10 cellular contexts compared by ENCODE assay signal in genomic region chr1:31396633-31397351, GRCh38. TPM values are rescaled to one million over a fixed set of nuclear protein-coding genes. Genes with fewer than 3 reads are reported as not detected.
A peak's percentile ranks its signal among the peaks of the same experiment; 100 is the strongest.
DNase-seq lines count a peak whose midpoint lies in the region; ATAC-seq, FAIRE-seq and TF ChIP-seq lines count a peak whose summit lies in the region.
"Had no signal": no experiment of that assay in that cellular context is flagged by ENCODE, and none has a peak within 500 bp of the region (broad histone marks: within the 10 kb centered on the region; RNA-seq: fewer than 3 reads in every experiment).

No MANE protein-coding gene starts in this region.

- no peaks in the 10 kb centered on the region for H3K36me3 ChIP-seq in left ventricle myocardium inferior
- no peaks in the 10 kb centered on the region for H3K36me3 ChIP-seq in right atrium auricular region
- no peaks in the 10 kb centered on the region for H3K36me3 ChIP-seq in PC-3 (ENCODE audit: low read depth, low read length)
- H3K36me3 ChIP-seq in esophagus squamous epithelium, result no peaks in the 10 kb centered on the region

- H3K4me2 ChIP-seq in PC-3 (ENCODE audit: low read length), result no peak overlapping the region

- POLR2A ChIA-PET in PC-3 (lab: Charles Lee; ENCODE audit: unreplicated experiment), result no interaction called here

- intact Hi-C loops in left ventricle myocardium inferior (cut with micrococcal nuclease), result no loop called here
- intact Hi-C loops in PC-3 (cut with micrococcal nuclease), result no loop called here
- intact Hi-C loops in esophagus squamous epithelium (cut with DNase I), result no loop called here

- no peaks in the 10 kb centered on the region for H3K9me3 ChIP-seq in left ventricle myocardium inferior (replicated peaks)
- H3K9me3 ChIP-seq in right atrium auricular region, result no peaks in the 10 kb centered on the region
- no peaks in the 10 kb centered on the region for H3K9me3 ChIP-seq in PC-3 (ENCODE audit: low read length)
- no peaks in the 10 kb centered on the region for H3K9me3 ChIP-seq in esophagus squamous epithelium

- H4K20me1 ChIP-seq in PC-3 (ENCODE audit: low read length), result no peaks in the 10 kb centered on the region

- TF ChIP-seq CTCF in left ventricle myocardium inferior (IDR thresholded peaks at IDR 0.05; ENCODE audit: borderline replicate concordance) (peak; percentile 17), right atrium auricular region (IDR thresholded peaks at IDR 0.05) (no peak), PC-3 (conservative IDR thresholded peaks at IDR 0.05; ENCODE audit: low read depth, low read length) (peak; percentile 65), esophagus squamous epithelium (IDR thresholded peaks at IDR 0.05) (peak in 4 of 6 experiments; percentile 11 to 42 (median 14))

- TF ChIP-seq POLR2A in esophagus squamous epithelium (IDR thresholded peaks at IDR 0.05), result no peak

- H3K4me1 ChIP-seq in left ventricle myocardium inferior (peaks cover 11% of the 10 kb centered on the region), right atrium auricular region (peaks cover 0 to 11% of the 10 kb centered on the region in 2 donors), PC-3 (ENCODE audit: insufficient read depth, low read length) (peaks cover 4% of the 10 kb centered on the region; the same call in 1 of the 2 replicates), esophagus squamous epithelium (peaks cover 8 to 21% (median 11%) of the 10 kb centered on the region in 3 donors)

- H2AFZ ChIP-seq in PC-3 (ENCODE audit: low read length), result no peak overlapping the region

- WGBS in esophagus squamous epithelium, 2 donors, result 52 to 71% methylated on average over 2 to 3 of the region's 3 CpGs

- no peaks in the 10 kb centered on the region for H3F3A ChIP-seq in PC-3 (ENCODE audit: low read length, unreplicated experiment)

- FAIRE-seq in urothelium cell line (lab: Jason Lieb, UNC), result peak; percentile 27

- no peak overlapping the region for H3K27ac ChIP-seq in left ventricle myocardium inferior (replicated peaks)
- no peak overlapping the region for H3K27ac ChIP-seq in right atrium auricular region
- no peak overlapping the region for H3K27ac ChIP-seq in PC-3 (ENCODE audit: low read length)
- no peak overlapping the region for H3K27ac ChIP-seq in esophagus squamous epithelium

- DNase-seq in left ventricle myocardium inferior (no peak), right atrium auricular region (ENCODE audit: low spot score) (no peak), PC-3 (no peak), esophagus squamous epithelium (lab: John Stamatoyannopoulos, UW) (no peak), urothelium cell line (ENCODE audit: low spot score) (no peak), ureter (ENCODE audit: low spot score) (no peak), NCI-H524 (lab: John Stamatoyannopoulos, UW) (no peak)
- DNase-seq: activated CD4-positive, alpha-beta T cell treated with anti-CD3 and anti-CD28 coated beads for 48 hours; CD4-positive, CD25-positive, alpha-beta regulatory T cell had no signal

- H3K4me3 ChIP-seq in left ventricle myocardium inferior (no peak overlapping the region), right atrium auricular region (no peak overlapping the region), PC-3 (ENCODE audit: low read length) (no peak overlapping the region), esophagus squamous epithelium (no peak overlapping the region)

- ATAC-seq in PC-3 (no peak), GM21717 (IDR thresholded peaks at IDR 0.05; ENCODE audit: unreplicated experiment) (no peak)

- no peaks in the 10 kb centered on the region for H3K9me2 ChIP-seq in PC-3 (replicated peaks; ENCODE audit: low read length)

- no peak overlapping the region for H3K9ac ChIP-seq in PC-3 (ENCODE audit: low read length)

- H3K79me2 ChIP-seq in PC-3 (ENCODE audit: low read length), result no peaks in the 10 kb centered on the region

- H3K27me3 ChIP-seq in left ventricle myocardium inferior (ENCODE audit: low read depth) (peaks cover 13% of the 10 kb centered on the region), right atrium auricular region (no peaks in the 10 kb centered on the region), PC-3 (ENCODE audit: low read length) (no peaks in the 10 kb centered on the region), esophagus squamous epithelium (no peaks in the 10 kb centered on the region)

- CTCF ChIA-PET in PC-3 (lab: Charles Lee), result interaction anchor here (1.0 kb wide), 2 partner anchors 135 to 152 kb away, joined by 3 to 4 read pairs; no protein-coding TSS in a partner anchor

- no TSS peak for BruUV-seq in PC-3 (replicated peaks; lab: Mats Ljungman, UMichigan)

RNA-seq across cellular contexts. Expression of gene SERINC2, which starts 16.2 kb away (rescaled TPM):
- total RNA-seq in left ventricle myocardium inferior, result 1.6 TPM
- 1 to 10 TPM in 1 of 2 donors, under 1 TPM in 1; 0.70 to 3.8 TPM for total RNA-seq in right atrium auricular region
- 44.6 and 51.5 TPM in 2 replicates for total RNA-seq in PC-3 (2014; rRNA removed)
- 100 to 1,000 TPM in 1 of 4 donors, 10 to 100 TPM in 3; 29.6 to 108 (median 79.2) TPM for total RNA-seq in esophagus squamous epithelium
- total RNA-seq in ureter, result 237 TPM
- total RNA-seq: CD4-positive, CD25-positive, alpha-beta regulatory T cell had no signal

RNA-seq across cellular contexts. Expression of gene FABP3, which starts 23.9 kb away (rescaled TPM):
- 4,737 TPM for total RNA-seq in left ventricle myocardium inferior
- total RNA-seq in right atrium auricular region, result 1,000 to 10,000 TPM; 3,211 to 3,527 TPM
- 0.40 TPM in 1 of 2 replicates, not detected in the other for total RNA-seq in PC-3 (2014; rRNA removed)
- total RNA-seq in esophagus squamous epithelium, result 1 to 10 TPM in 1 of 4 donors, under 1 TPM in 1, not detected in 2; 0.57 to 7.6 TPM
- 15.9 TPM for total RNA-seq in ureter
- total RNA-seq: CD4-positive, CD25-positive, alpha-beta regulatory T cell had no signal

Comparison
In these comparisons a context has a peak if more than half of its experiments do, and no peak if none do; other contexts are left out.
1. CTCF ChIP-seq: peak in left ventricle myocardium inferior (single experiment), PC-3 (single experiment) and esophagus squamous epithelium (4 of 6); none in right atrium auricular region (0 of 2).
2. RNA of gene FABP3, which starts 23.9 kb away (total RNA-seq): 4,737 TPM in left ventricle myocardium inferior (single experiment) and 3,211 to 3,527 TPM in right atrium auricular region; 15.9 TPM in ureter (single experiment), 0.57 to 7.6 TPM in esophagus squamous epithelium and 0.40 TPM in PC-3; every median in the first group is over 100 times any median in the second.